In the genomic region with DNA sequence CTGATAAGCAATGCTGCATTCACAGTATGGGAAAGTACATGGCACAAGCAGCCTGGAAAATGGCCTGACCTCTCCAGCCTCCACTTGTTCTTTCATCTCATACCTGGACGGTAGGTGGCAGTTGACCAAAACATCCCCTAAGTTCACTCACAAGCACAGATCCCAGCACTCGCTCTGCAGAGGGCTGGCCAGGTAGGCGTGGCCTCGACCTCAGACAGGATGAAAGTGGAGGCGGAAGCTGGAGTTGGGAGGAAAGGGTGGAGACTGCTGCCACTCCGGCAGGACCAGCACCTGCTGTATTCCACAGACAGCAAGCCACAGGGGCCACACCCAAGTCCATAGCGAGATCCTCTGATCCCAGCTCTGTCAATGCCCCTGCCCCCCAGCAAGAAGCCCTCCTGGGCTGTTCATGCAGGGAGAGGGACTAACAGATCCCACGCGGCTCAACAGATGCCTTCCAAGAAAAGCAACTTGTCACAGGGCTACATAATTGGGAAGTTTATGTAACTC, we compare ENCODE assay signal across 9 cellular contexts. TPM values are rescaled to one million over a fixed set of nuclear protein-coding genes. Genes with fewer than 3 reads are reported as not detected.
A peak's percentile ranks its signal among the peaks of the same experiment; 100 is the strongest.
DNase-seq lines count a peak whose midpoint lies in the region; ATAC-seq and TF ChIP-seq lines count a peak whose summit lies in the region.
"Had no signal": no experiment of that assay in that cellular context is flagged by ENCODE, and none has a peak within 500 bp of the region (broad histone marks: within the 10 kb centered on the region; RNA-seq: fewer than 3 reads in every experiment).

No MANE protein-coding gene starts in this region.

- ATAC-seq in HG03280 (IDR thresholded peaks at IDR 0.05; ENCODE audit: unreplicated experiment) (no peak), HG02973 (IDR thresholded peaks at IDR 0.05; ENCODE audit: unreplicated experiment) (no peak)

- intact Hi-C loops in activated CD4-positive, alpha-beta T cell treated with anti-CD3 and anti-CD28 coated beads, Interleukin-2, amount 10 ng/mL, durations not matched to agents 24 days and 14 days (cut with micrococcal nuclease) = loop anchor here (5.0 kb wide), 1 partner anchor 36 kb away; no protein-coding TSS in a partner anchor
- intact Hi-C loops in cardiac septum (cut with DNase I) = no loop called here

- peak; percentile 46 for DNase-seq in stimulated activated CD4-positive, alpha-beta T cell treated with anti-CD3 and anti-CD28 coated beads, Interleukin-15, amount 100 ng/mL, for 24 hours
- no peak for DNase-seq in stimulated activated CD4-positive, alpha-beta T cell treated with anti-CD3 and anti-CD28 coated beads, Interleukin-12 subunit alpha, Interleukin-12 subunit beta, amount 100 ng/mL, for 4 hours
- DNase-seq in NCI-H146 (lab: John Stamatoyannopoulos, UW) (peak; percentile 92), cardiac septum (ENCODE audit: low spot score) (peak; percentile 78), retinal pigment epithelial cell (ENCODE audit: low read depth) (peak; percentile 78)
- DNase-seq in activated CD4-positive, alpha-beta T cell treated with anti-CD3 and anti-CD28 coated beads, Interleukin-2, amount 10 ng/mL, durations not matched to agents 24 days and 14 days = peak; percentile 63
- DNase-seq: DND-41 had no signal

- peaks cover 7% of the 10 kb centered on the region for H3K36me3 Mint-ChIP-seq in activated CD4-positive, alpha-beta T cell treated with anti-CD3 and anti-CD28 coated beads, Interleukin-2, amount 10 ng/mL, durations not matched to agents 24 days and 14 days (ENCODE audit: low read depth)

- H3K4me3 Mint-ChIP-seq in activated CD4-positive, alpha-beta T cell treated with anti-CD3 and anti-CD28 coated beads, Interleukin-2, amount 10 ng/mL, durations not matched to agents 24 days and 14 days = no peak overlapping the region

- H3K27ac Mint-ChIP-seq in activated CD4-positive, alpha-beta T cell treated with anti-CD3 and anti-CD28 coated beads, Interleukin-2, amount 10 ng/mL, durations not matched to agents 24 days and 14 days = no peak overlapping the region

- peaks cover 36% of the 10 kb centered on the region for H3K4me1 Mint-ChIP-seq in activated CD4-positive, alpha-beta T cell treated with anti-CD3 and anti-CD28 coated beads, Interleukin-2, amount 10 ng/mL, durations not matched to agents 24 days and 14 days

- TF ChIP-seq CTCF in retinal pigment epithelial cell (conservative IDR thresholded peaks at IDR 0.05; ENCODE audit: low read depth, low read length) = peak; percentile 61

- no peaks in the 10 kb centered on the region for H3K9me3 Mint-ChIP-seq in activated CD4-positive, alpha-beta T cell treated with anti-CD3 and anti-CD28 coated beads, Interleukin-2, amount 10 ng/mL, durations not matched to agents 24 days and 14 days

- peak overlapping the region; percentile 29 for H3K4me3 ChIP-seq in retinal pigment epithelial cell (ENCODE audit: low read length)

- peaks cover 2% of the 10 kb centered on the region for H3K27me3 Mint-ChIP-seq in activated CD4-positive, alpha-beta T cell treated with anti-CD3 and anti-CD28 coated beads, Interleukin-2, amount 10 ng/mL, durations not matched to agents 24 days and 14 days

RNA-seq across cellular contexts. Expression of a gene that starts 31.3 kb away (rescaled TPM):
- 11.6 and 12.0 TPM in 2 replicates for total RNA-seq in activated CD4-positive, alpha-beta T cell treated with anti-CD3 and anti-CD28 coated beads, Interleukin-2, amount 10 ng/mL, durations not matched to agents 24 days and 14 days
- 20.5 TPM for total RNA-seq in cardiac septum
